14 cellular contexts compared by ENCODE assay signal in the genomic region with DNA sequence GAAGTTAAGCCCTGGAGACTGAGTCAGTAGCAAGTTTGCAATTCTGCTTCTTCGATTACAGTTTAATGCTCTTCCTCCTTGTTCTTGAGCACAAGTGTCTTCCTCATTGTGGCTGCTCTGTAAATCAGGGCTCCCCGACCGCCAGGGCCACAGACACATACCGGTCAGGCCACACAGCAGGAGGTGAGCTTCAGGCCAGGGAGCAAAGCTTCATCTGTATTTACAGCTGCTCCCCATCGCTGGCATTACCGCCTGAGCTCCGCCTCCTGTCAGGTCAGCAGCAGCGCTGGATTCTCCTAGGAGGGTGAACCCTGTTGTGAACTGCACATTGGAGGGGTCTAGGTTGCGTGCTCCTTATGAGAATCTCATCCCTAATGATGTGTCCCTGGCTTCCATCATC. TPM values are rescaled to one million over a fixed set of nuclear protein-coding genes. Genes with fewer than 3 reads are reported as not detected.
DNase-seq lines count a peak whose midpoint lies in the region; ATAC-seq, FAIRE-seq and TF ChIP-seq lines count a peak whose summit lies in the region.
"Had no signal": no experiment of that assay in that cellular context is flagged by ENCODE, and none has a peak within 500 bp of the region (broad histone marks: within the 10 kb centered on the region; RNA-seq: fewer than 3 reads in every experiment).

No MANE protein-coding gene starts in this region.

- no peak overlapping the region for H3K27ac ChIP-seq in K562 (ENCODE audit: extremely low read depth, low read depth, low read length)

- H3K27me3 ChIP-seq in K562 (ENCODE audit: control insufficient read depth in 2 of 2, insufficient read depth in 2 of 2, low read length in 2 of 2), result no peaks in the 10 kb centered on the region

- BruUV-seq in K562 (replicated peaks; lab: Mats Ljungman, UMichigan), result no TSS peak

- H3K9ac ChIP-seq in K562 (ENCODE audit: insufficient read depth in 1 of 2, low read depth in 2 of 2, low read length in 2 of 2), result peak overlapping the region in 1 of 2 experiments; percentile 61; a peak in 2 of 4 replicates

- CTCF ChIA-PET in activated CD4-positive, alpha-beta memory T cell treated with anti-CD3 and anti-CD28 coated beads for 36 hours (lab: Charles Lee), result interaction anchor here (0.9 kb wide), 1 partner anchor 35 kb away, joined by 4 read pairs; no protein-coding TSS in a partner anchor
- CTCF ChIA-PET in activated CD4-positive, alpha-beta memory T cell treated with anti-CD3 and anti-CD28 coated beads, Interleukin-2, amount 10 ng/mL, durations not matched to agents 7 days and 5 days (lab: Charles Lee), result no interaction called here
- CTCF ChIA-PET in K562 (lab: Yijun Ruan, JAX; ENCODE audit: low intra/inter-chr PET ratio), result no interaction called here

- WGBS in K562 (ENCODE audit: insufficient coverage, low coverage, missing lambda C conversion rate), result 43% methylated on average over 9 of the region's 9 CpGs

- H3K36me3 Mint-ChIP-seq in activated CD4-positive, alpha-beta memory T cell treated with anti-CD3 and anti-CD28 coated beads for 36 hours, result peaks cover 9% of the 10 kb centered on the region
- peaks cover 22% of the 10 kb centered on the region for H3K36me3 Mint-ChIP-seq in activated CD4-positive, alpha-beta memory T cell treated with anti-CD3 and anti-CD28 coated beads, Interleukin-2, amount 10 ng/mL, durations not matched to agents 7 days and 5 days (ENCODE audit: low read depth)
- H3K36me3 Mint-ChIP-seq in osteocyte (ENCODE audit: unreplicated experiment), result no peaks in the 10 kb centered on the region

- peaks cover 30% of the 10 kb centered on the region in 2 experiments for H3K4me1 ChIP-seq in K562 (replicated peaks in 1 of 2; ENCODE audit: control insufficient read depth in 2 of 2, insufficient read depth in 2 of 2, low read length in 2 of 2)

- H3K4me1 Mint-ChIP-seq in activated CD4-positive, alpha-beta memory T cell treated with anti-CD3 and anti-CD28 coated beads for 36 hours (ENCODE audit: low read depth), result peaks cover 25% of the 10 kb centered on the region
- peaks cover 34% of the 10 kb centered on the region for H3K4me1 Mint-ChIP-seq in activated CD4-positive, alpha-beta memory T cell treated with anti-CD3 and anti-CD28 coated beads, Interleukin-2, amount 10 ng/mL, durations not matched to agents 7 days and 5 days
- H3K4me1 Mint-ChIP-seq in osteocyte (ENCODE audit: unreplicated experiment), result peaks cover 70% of the 10 kb centered on the region

- no peak for DNase-seq in activated CD4-positive, alpha-beta memory T cell treated with anti-CD3 and anti-CD28 coated beads for 36 hours
- DNase-seq in activated CD4-positive, alpha-beta memory T cell treated with anti-CD3 and anti-CD28 coated beads, Interleukin-2, amount 10 ng/mL, durations not matched to agents 7 days and 5 days, result no peak
- DNase-seq in NB4 (ENCODE audit: low read depth), result peak; percentile 66
- DNase-seq in K562 (ENCODE audit: extremely low read depth in 1 of 4, low spot score in 3 of 4), result peak in 2 of 4 experiments; percentile 43 to 68
- DNase-seq in osteocyte (ENCODE audit: extremely low spot score, unreplicated experiment), result no peak
- DNase-seq in NCI-H524 (lab: John Stamatoyannopoulos, UW), result no peak
- DNase-seq in activated CD4-positive, alpha-beta T cell treated with anti-CD3 and anti-CD28 coated beads, Interleukin-2, amount 50 U/mL, for 4 hours, result no peak
- DNase-seq: activated CD4-positive, CD25-positive, alpha-beta regulatory T cell treated with anti-CD3 and anti-CD28 coated beads, Interleukin-2, amount 50 U/mL, for 72 hours; head of caudate nucleus; NCI-H1930 had no signal

- peak; percentile 65 for FAIRE-seq in K562 (lab: Jason Lieb, UNC)
- FAIRE-seq: endometrium had no signal

- in situ Hi-C loops in K562 (cut with MboI), result no loop called here

- peak overlapping the region; percentile 91; the same call in 1 of the 2 replicates for H3K4me2 ChIP-seq in K562 (ENCODE audit: insufficient read depth, low read length)

- H2AFZ ChIP-seq in K562 (ENCODE audit: low read depth, low read length), result no peak overlapping the region

- no peaks in the 10 kb centered on the region for H3K9me3 ChIP-seq in K562 (replicated peaks; ENCODE audit: control insufficient read depth, insufficient read depth, low read depth, low read length)

- ATAC-seq in K562, result no peak
- ATAC-seq in HG03571 (IDR thresholded peaks at IDR 0.05; ENCODE audit: unreplicated experiment), result no peak
- ATAC-seq: Panc1 had no signal

- H3K27me3 Mint-ChIP-seq in activated CD4-positive, alpha-beta memory T cell treated with anti-CD3 and anti-CD28 coated beads for 36 hours, result no peaks in the 10 kb centered on the region
- H3K27me3 Mint-ChIP-seq in activated CD4-positive, alpha-beta memory T cell treated with anti-CD3 and anti-CD28 coated beads, Interleukin-2, amount 10 ng/mL, durations not matched to agents 7 days and 5 days, result no peaks in the 10 kb centered on the region
- H3K27me3 Mint-ChIP-seq in osteocyte (ENCODE audit: unreplicated experiment), result no peaks in the 10 kb centered on the region

- no peak for TF ChIP-seq EP300 in K562 (IDR thresholded peaks at IDR 0.05; ENCODE audit: low read length)

- H3K4me3 ChIP-seq in NB4 (ENCODE audit: low read depth, low read length) (no peak overlapping the region), K562 (no peak overlapping the region)
- H3K4me3 ChIP-seq: lung had no signal

- TF ChIP-seq CTCF in NB4 (IDR thresholded peaks at IDR 0.05; ENCODE audit: low read depth, low read length), result no peak
- TF ChIP-seq CTCF in K562 (IDR thresholded peaks at IDR 0.05 in 2 of 3, conservative IDR thresholded peaks at IDR 0.05 in 1 of 3; ENCODE audit: insufficient read depth in 2 of 3, low read depth in 1 of 3, low read length in 3 of 3), result no peak
- TF ChIP-seq CTCF in osteocyte (IDR thresholded peaks at IDR 0.05), result no peak

- peaks cover 49% of the 10 kb centered on the region for H3K79me2 ChIP-seq in K562 (ENCODE audit: control insufficient read depth, insufficient read depth, low read length)

- peak overlapping the region; percentile 5 for H3K4me3 Mint-ChIP-seq in activated CD4-positive, alpha-beta memory T cell treated with anti-CD3 and anti-CD28 coated beads for 36 hours
- H3K4me3 Mint-ChIP-seq in activated CD4-positive, alpha-beta memory T cell treated with anti-CD3 and anti-CD28 coated beads, Interleukin-2, amount 10 ng/mL, durations not matched to agents 7 days and 5 days, result no peak overlapping the region
- peak overlapping the region; percentile 34 for H3K4me3 Mint-ChIP-seq in osteocyte (ENCODE audit: unreplicated experiment)

- no peaks in the 10 kb centered on the region for H3K9me1 ChIP-seq in K562 (ENCODE audit: control insufficient read depth, insufficient read depth, low read length)

- H3K36me3 ChIP-seq in K562 (ENCODE audit: control insufficient read depth, insufficient read depth, low read length), result no peaks in the 10 kb centered on the region; the same call in 2 of the 3 replicates

- TF ChIP-seq POLR2A in NB4 (IDR thresholded peaks at IDR 0.05; ENCODE audit: extremely low read depth, insufficient read length) (no peak), K562 (conservative IDR thresholded peaks at IDR 0.05) (no peak)

- POLR2A ChIA-PET in activated CD4-positive, alpha-beta memory T cell treated with anti-CD3 and anti-CD28 coated beads for 36 hours (lab: Charles Lee), result no interaction called here
- POLR2A ChIA-PET in activated CD4-positive, alpha-beta memory T cell treated with anti-CD3 and anti-CD28 coated beads, Interleukin-2, amount 10 ng/mL, durations not matched to agents 7 days and 5 days (lab: Charles Lee), result interaction anchor here (1.0 to 5.3 kb wide), 4 partner anchors 11 to 74 kb away, joined by 3 to 71 read pairs (median 6); no protein-coding TSS in a partner anchor
- POLR2A ChIA-PET in K562 (lab: Yijun Ruan, JAX), result interaction anchor here (0.7 to 0.9 kb wide), 3 partner anchors 14 to 26 kb away, joined by 3 to 4 read pairs (median 4); no protein-coding TSS in a partner anchor

- intact Hi-C loops in activated CD4-positive, alpha-beta memory T cell treated with anti-CD3 and anti-CD28 coated beads for 36 hours (cut with micrococcal nuclease), result loop anchor here (10.0 kb wide), 1 partner anchor 136 kb away; no protein-coding TSS in a partner anchor
- intact Hi-C loops in K562 (cut with micrococcal nuclease), result no loop called here

- TF ChIP-seq RAD21 in K562 (CRISPR knock-in tag; conservative IDR thresholded peaks at IDR 0.05 in 1 of 2, IDR thresholded peaks at IDR 0.05 in 1 of 2), result no peak

- peak overlapping the region; percentile 21 for H3K27ac Mint-ChIP-seq in activated CD4-positive, alpha-beta memory T cell treated with anti-CD3 and anti-CD28 coated beads for 36 hours
- no peak overlapping the region for H3K27ac Mint-ChIP-seq in activated CD4-positive, alpha-beta memory T cell treated with anti-CD3 and anti-CD28 coated beads, Interleukin-2, amount 10 ng/mL, durations not matched to agents 7 days and 5 days
- H3K27ac Mint-ChIP-seq in osteocyte (ENCODE audit: unreplicated experiment), result peak overlapping the region; percentile 95

- peaks cover 14% of the 10 kb centered on the region; the same call in 1 of the 2 replicates for H4K20me1 ChIP-seq in K562 (replicated peaks; ENCODE audit: control insufficient read depth, insufficient read depth, low read length)

- no peaks in the 10 kb centered on the region for H3K9me3 Mint-ChIP-seq in activated CD4-positive, alpha-beta memory T cell treated with anti-CD3 and anti-CD28 coated beads for 36 hours
- H3K9me3 Mint-ChIP-seq in activated CD4-positive, alpha-beta memory T cell treated with anti-CD3 and anti-CD28 coated beads, Interleukin-2, amount 10 ng/mL, durations not matched to agents 7 days and 5 days, result no peaks in the 10 kb centered on the region
- no peaks in the 10 kb centered on the region for H3K9me3 Mint-ChIP-seq in osteocyte (ENCODE audit: unreplicated experiment)

RNA-seq across cellular contexts. Expression of a gene that starts 1.7 kb away (rescaled TPM):
- 10 to 100 TPM; 46.1 to 50.5 TPM for total RNA-seq in activated CD4-positive, alpha-beta memory T cell treated with anti-CD3 and anti-CD28 coated beads for 36 hours
- total RNA-seq in activated CD4-positive, alpha-beta memory T cell treated with anti-CD3 and anti-CD28 coated beads, Interleukin-2, amount 10 ng/mL, durations not matched to agents 7 days and 5 days, result 10 to 100 TPM; 76.0 to 76.5 TPM
- total RNA-seq in K562 (2011; cell fraction: chromatin; rRNA removed; ENCODE audit: low replicate concordance), result 206 and 248 TPM in 2 replicates
- total RNA-seq in K562 (2011; cell fraction: nucleolus; rRNA removed), result 84.7 and 101 TPM in 2 replicates
- total RNA-seq in K562 (2011; cell fraction: nucleoplasm; rRNA removed), result 136 and 156 TPM in 2 replicates
- total RNA-seq in K562 (2014; rRNA removed) (18.6 and 26.0 TPM in 2 replicates), K562 (2014; rRNA removed; fragmentation: Illumina TruSeq; extraction: Trizol) (31.0 and 32.8 TPM in 2 replicates), K562 (2015; rRNA removed; fragmentation: Illumina TruSeq; extraction: Trizol) (27.3 and 30.0 TPM in 2 replicates), K562 (2021) (33.8 and 40.5 TPM in 2 replicates), osteocyte (41.7 and 46.1 TPM in 2 replicates)
- polyA plus RNA-seq in K562 (2011; rRNA removed) (24.3 and 25.4 TPM in 2 replicates), K562 (2014; fragmentation: Illumina TruSeq; extraction: Trizol) (27.5 and 28.9 TPM in 2 replicates), K562 (2014; fragmentation: Nextera tagmentation; extraction: Ambion mirVana) (1 to 10 TPM; 1.1 to 1.3 TPM), K562 (2014; rRNA removed) (20.4 and 21.5 TPM in 2 replicates)
- 15.0 and 18.0 TPM in 2 replicates for polyA plus RNA-seq in K562 (2011; cell fraction: cytosol; rRNA removed)
- 90.3 and 102 TPM in 2 replicates for polyA plus RNA-seq in K562 (2011; cell fraction: nucleus; rRNA removed)
- 22.2 and 26.6 TPM in 2 replicates for polyA plus RNA-seq in K562 (2012)
- polyA minus RNA-seq in K562 (2011; rRNA and poly(A)+ RNA removed), result 31.9 and 33.4 TPM in 2 replicates
- polyA minus RNA-seq in K562 (2011; cell fraction: cytosol; rRNA and poly(A)+ RNA removed), result 13.8 and 16.4 TPM in 2 replicates
- polyA minus RNA-seq in K562 (2011; cell fraction: nucleus; rRNA and poly(A)+ RNA removed), result 27.6 and 38.5 TPM in 2 replicates
